ENCODE assay signal across 11 cellular contexts in genomic region chr19:403221-404036, GRCh38. TPM values are rescaled to one million over a fixed set of nuclear protein-coding genes. Genes with fewer than 3 reads are reported as not detected.
DNase-seq lines count a peak whose midpoint lies in the region; ATAC-seq and TF ChIP-seq lines count a peak whose summit lies in the region.
"Had no signal": no experiment of that assay in that cellular context is flagged by ENCODE, and none has a peak within 500 bp of the region (broad histone marks: within the 10 kb centered on the region; RNA-seq: fewer than 3 reads in every experiment).

No MANE protein-coding gene starts in this region.

- H3K27ac ChIP-seq in RWPE2 (ENCODE audit: poor library complexity, severe bottlenecking) (no peak overlapping the region), A673 (ENCODE audit: low read depth, low read length, poor library complexity, severe bottlenecking) (no peak overlapping the region)
- H3K27ac ChIP-seq: adrenal gland had no signal

- TF ChIP-seq CTCF in RWPE2 (IDR thresholded peaks at IDR 0.05; ENCODE audit: poor library complexity, severe bottlenecking) (no peak), neural crest cell (conservative IDR thresholded peaks at IDR 0.05) (no peak), A673 (conservative IDR thresholded peaks at IDR 0.05; ENCODE audit: low read depth, low read length) (no peak)

- H3K9me3 Mint-ChIP-seq in neural crest cell = no peaks in the 10 kb centered on the region

- H3K36me3 ChIP-seq in H7 (replicated peaks; ENCODE audit: control insufficient read depth, insufficient read depth, low read length) (no peaks in the 10 kb centered on the region), RWPE2 (ENCODE audit: low read depth) (no peaks in the 10 kb centered on the region), A673 (ENCODE audit: insufficient read depth, low read length, poor library complexity, severe bottlenecking) (no peaks in the 10 kb centered on the region)
- H3K36me3 ChIP-seq: adrenal gland had no signal

- POLR2A ChIA-PET in A673 (lab: Charles Lee; ENCODE audit: low non-redundant PET) = no interaction called here

- DNase-seq in H7 = peak; percentile 67
- peak; percentile 65 for DNase-seq in NCI-H1092 (lab: John Stamatoyannopoulos, UW)
- DNase-seq in RWPE2 (ENCODE audit: low spot score) = peak; percentile 38
- no peak for DNase-seq in neural crest cell (ENCODE audit: low read depth, low spot score)
- DNase-seq in OCI-M2 (lab: John Stamatoyannopoulos, UW; ENCODE audit: unreplicated experiment) = no peak
- no peak for DNase-seq in SIG-M5 treated with dmso at 0.1 percent for 504 hours (lab: John Stamatoyannopoulos, UW; ENCODE audit: unreplicated experiment)
- no peak for DNase-seq in A673 (ENCODE audit: low spot score)
- DNase-seq: adrenal gland, islet precursor cell, T-helper 2 cell had no signal

- H3K27me3 Mint-ChIP-seq in neural crest cell (ENCODE audit: low read depth) = peaks cover 15% of the 10 kb centered on the region

- CTCF ChIA-PET in A673 (lab: Charles Lee) = no interaction called here

- peaks cover 13% of the 10 kb centered on the region for H3K4me1 Mint-ChIP-seq in neural crest cell
- H3K4me1 Mint-ChIP-seq: CD14-positive monocyte had no signal

- peak overlapping the region; percentile 57 for H3K4me3 Mint-ChIP-seq in neural crest cell

- no peak overlapping the region for H3K27ac Mint-ChIP-seq in neural crest cell (ENCODE audit: unreplicated experiment)

- H3K9me3 ChIP-seq in RWPE2 (ENCODE audit: severe bottlenecking) = no peaks in the 10 kb centered on the region
- no peaks in the 10 kb centered on the region for H3K9me3 ChIP-seq in A673 (ENCODE audit: low read depth, low read length, poor library complexity, severe bottlenecking)
- H3K9me3 ChIP-seq: adrenal gland had no signal

- ATAC-seq in RWPE2 (ENCODE audit: low read depth) = no peak

- H3K36me3 Mint-ChIP-seq in neural crest cell (ENCODE audit: low read depth) = no peaks in the 10 kb centered on the region
- H3K36me3 Mint-ChIP-seq: CD14-positive monocyte had no signal

- H3K4me3 ChIP-seq in H7 (ENCODE audit: insufficient read depth, low read depth, low read length) = no peak overlapping the region
- H3K4me3 ChIP-seq in RWPE2 (ENCODE audit: severe bottlenecking) = no peak overlapping the region
- no peak overlapping the region for H3K4me3 ChIP-seq in A673 (ENCODE audit: low read depth, low read length, poor library complexity, severe bottlenecking)
- H3K4me3 ChIP-seq: adrenal gland had no signal

- intact Hi-C loops in A673 (cut with micrococcal nuclease; ENCODE audit: unreplicated experiment) = loop anchor here (10.0 kb wide), 1 partner anchor 81 kb away; no protein-coding TSS in a partner anchor

- no peaks in the 10 kb centered on the region for H3K27me3 ChIP-seq in H7 (ENCODE audit: control insufficient read depth, insufficient read depth, low read length)
- no peaks in the 10 kb centered on the region for H3K27me3 ChIP-seq in RWPE2 (ENCODE audit: insufficient read depth, poor library complexity, severe bottlenecking)
- H3K27me3 ChIP-seq in A673 (replicated peaks; ENCODE audit: insufficient read depth, low read depth, low read length, poor library complexity) = no peaks in the 10 kb centered on the region

- H3K4me1 ChIP-seq in RWPE2 (ENCODE audit: insufficient read depth, poor library complexity, severe bottlenecking) (no peaks in the 10 kb centered on the region), A673 (ENCODE audit: insufficient read depth, low read length, poor library complexity, severe bottlenecking) (peaks cover 7% of the 10 kb centered on the region)

- no TSS peak for BruUV-seq in A673 (replicated peaks; lab: Mats Ljungman, UMichigan)

RNA-seq across cellular contexts. Expression of gene C2CD4C, which starts 5.5 kb away (rescaled TPM):
- total RNA-seq in H7 (2014; rRNA removed; shearing (Covaris generic)) = 9.2 and 13.9 TPM in 2 replicates
- total RNA-seq in neural crest cell (5.6 and 6.7 TPM in 2 replicates), A673 (2021) (1.8 and 3.5 TPM in 2 replicates)

RNA-seq across cellular contexts. Expression of gene SHC2, which starts 57.4 kb away (rescaled TPM):
- total RNA-seq in H7 (2014; rRNA removed; shearing (Covaris generic)) = 5.3 and 6.9 TPM in 2 replicates
- total RNA-seq in neural crest cell (39.0 and 45.2 TPM in 2 replicates), A673 (2021) (1.1 and 2.0 TPM in 2 replicates)

RNA-seq across cellular contexts. Expression of gene MIER2, which starts 58.8 kb away (rescaled TPM):
- total RNA-seq in H7 (2014; rRNA removed; shearing (Covaris generic)) = 43.4 and 49.6 TPM in 2 replicates
- 43.8 and 45.8 TPM in 2 replicates for total RNA-seq in neural crest cell
- total RNA-seq in A673 (2021) = 44.1 and 47.8 TPM in 2 replicates

Comparison
In these comparisons a context has a peak if more than half of its experiments do, and no peak if none do; other contexts are left out.
1. DNase-seq: peak in H7 (single experiment), NCI-H1092 (single experiment) and RWPE2 (single experiment); none in neural crest cell (single experiment), OCI-M2 (single experiment), SIG-M5 treated with dmso at 0.1 percent for 504 hours (single experiment) and A673 (single experiment).